ENCODE assay signal across 27 cellular contexts in the genomic region with DNA sequence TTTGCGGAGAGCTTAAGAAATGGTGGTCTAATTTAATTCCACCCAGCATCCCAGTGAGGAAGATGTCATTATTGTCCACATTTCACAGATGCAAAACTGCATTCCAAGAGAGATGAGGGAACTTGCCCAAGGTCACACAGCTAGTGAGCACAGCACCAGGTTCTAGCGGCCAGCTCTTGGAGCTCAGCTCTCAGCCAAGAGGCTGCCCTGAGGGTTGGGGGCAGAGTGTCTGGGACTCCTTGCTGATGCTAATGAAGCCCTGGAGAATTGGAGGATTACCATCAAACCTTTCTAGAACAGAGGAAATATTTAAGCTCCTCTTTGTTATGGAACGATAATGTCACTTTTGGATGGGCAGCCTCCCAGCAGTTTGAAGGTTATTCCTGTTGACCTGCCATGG. TPM values are rescaled to one million over a fixed set of nuclear protein-coding genes. Genes with fewer than 3 reads are reported as not detected.
DNase-seq lines count a peak whose midpoint lies in the region; ATAC-seq, FAIRE-seq and TF ChIP-seq lines count a peak whose summit lies in the region.
"Had no signal": no experiment of that assay in that cellular context is flagged by ENCODE, and none has a peak within 500 bp of the region (broad histone marks: within the 10 kb centered on the region; RNA-seq: fewer than 3 reads in every experiment).

No MANE protein-coding gene starts in this region.

- H3K27me3 ChIP-seq in H7 (ENCODE audit: control insufficient read depth, insufficient read depth, low read length) (no peaks in the 10 kb centered on the region), astrocyte (ENCODE audit: insufficient read depth, low read length) (no peaks in the 10 kb centered on the region)
- H3K27me3 ChIP-seq: left lung, transverse colon had no signal

- H3K4me2 ChIP-seq in astrocyte (ENCODE audit: low read length), result no peak overlapping the region

- H3K9me3 Mint-ChIP-seq in astrocyte (ENCODE audit: unreplicated experiment), result peaks cover 5% of the 10 kb centered on the region
- H3K9me3 Mint-ChIP-seq: activated CD8-positive, alpha-beta T cell treated with anti-CD3 and anti-CD28 coated beads for 36 hours had no signal

- peaks cover 62% of the 10 kb centered on the region for H3K4me1 Mint-ChIP-seq in astrocyte (ENCODE audit: low read depth, unreplicated experiment)
- H3K4me1 Mint-ChIP-seq: naive thymus-derived CD8-positive, alpha-beta T cell had no signal

- H3K27ac Mint-ChIP-seq in astrocyte (ENCODE audit: unreplicated experiment), result peak overlapping the region; percentile 95
- H3K27ac Mint-ChIP-seq: activated CD8-positive, alpha-beta T cell treated with anti-CD3 and anti-CD28 coated beads for 36 hours; activated naive CD8-positive, alpha-beta T cell; effector memory CD8-positive, alpha-beta T cell; immature natural killer cell; naive thymus-derived CD8-positive, alpha-beta T cell had no signal

- H3K4me3 Mint-ChIP-seq in astrocyte (ENCODE audit: unreplicated experiment), result no peak overlapping the region
- H3K4me3 Mint-ChIP-seq: activated CD8-positive, alpha-beta T cell treated with anti-CD3 and anti-CD28 coated beads for 36 hours; activated naive CD8-positive, alpha-beta T cell; effector memory CD8-positive, alpha-beta T cell; immature natural killer cell; naive thymus-derived CD8-positive, alpha-beta T cell had no signal

- no peaks in the 10 kb centered on the region for H3K9me3 ChIP-seq in astrocyte (ENCODE audit: insufficient read depth, low read depth, low read length)
- H3K9me3 ChIP-seq: left lung, transverse colon had no signal

- ATAC-seq in GM18505 (IDR thresholded peaks at IDR 0.05; ENCODE audit: unreplicated experiment), result no peak
- ATAC-seq: activated CD8-positive, alpha-beta T cell treated with anti-CD3 and anti-CD28 coated beads for 36 hours; effector memory CD8-positive, alpha-beta T cell; K562; left lung; naive thymus-derived CD8-positive, alpha-beta T cell had no signal

- H4K20me1 ChIP-seq in astrocyte (ENCODE audit: insufficient read depth, low read length), result no peaks in the 10 kb centered on the region

- no peak for TF ChIP-seq POLR2A in GM18505 (IDR thresholded peaks at IDR 0.05; ENCODE audit: borderline replicate concordance, extremely low read depth, insufficient read depth, insufficient read length)

- peaks cover 20% of the 10 kb centered on the region for H3K36me3 Mint-ChIP-seq in astrocyte (ENCODE audit: low read depth, unreplicated experiment)
- H3K36me3 Mint-ChIP-seq: activated naive CD8-positive, alpha-beta T cell; immature natural killer cell; naive thymus-derived CD8-positive, alpha-beta T cell had no signal

- H3K4me3 ChIP-seq in H7 (ENCODE audit: insufficient read depth, low read depth, low read length), result no peak overlapping the region
- H3K4me3 ChIP-seq in astrocyte (ENCODE audit: insufficient read depth, low read depth, low read length), result no peak overlapping the region
- H3K4me3 ChIP-seq in retinal pigment epithelial cell (ENCODE audit: low read length), result no peak overlapping the region
- H3K4me3 ChIP-seq: K562, left lung, transverse colon had no signal

- H2AFZ ChIP-seq in astrocyte (ENCODE audit: low read depth, low read length), result no peak overlapping the region

- peak overlapping the region; percentile 84 for H3K27ac ChIP-seq in astrocyte (ENCODE audit: low read depth, low read length)
- H3K27ac ChIP-seq: left lung, transverse colon had no signal

- peaks cover 41% of the 10 kb centered on the region for H3K79me2 ChIP-seq in astrocyte (ENCODE audit: insufficient read depth, low read length)

- H3K36me3 ChIP-seq in H7 (replicated peaks; ENCODE audit: control insufficient read depth, insufficient read depth, low read length) (no peaks in the 10 kb centered on the region), astrocyte (ENCODE audit: insufficient read depth, low read length) (no peaks in the 10 kb centered on the region)
- H3K36me3 ChIP-seq: left lung, transverse colon had no signal

- no peak for FAIRE-seq in astrocyte (lab: Jason Lieb, UNC)
- FAIRE-seq: K562, small intestine had no signal

- peak overlapping the region; percentile 54 for H3K9ac ChIP-seq in astrocyte (ENCODE audit: low read length)

- peak; percentile 20 for DNase-seq in H7
- DNase-seq in astrocyte (ENCODE audit: low read depth), result no peak
- peak; percentile 20 for DNase-seq in iPS-NIHi11 (ENCODE audit: low spot score)
- peak; percentile 88 for DNase-seq in retinal pigment epithelial cell (ENCODE audit: low read depth)
- DNase-seq in OCI-M1 (lab: John Stamatoyannopoulos, UW), result no peak
- DNase-seq in superior temporal gyrus (ENCODE audit: extremely low spot score), result no peak
- DNase-seq: activated CD4-positive, CD25-positive, alpha-beta regulatory T cell treated with anti-CD3 and anti-CD28 coated beads, Interleukin-2, amount 50 U/mL, for 72 hours; activated CD8-positive, alpha-beta T cell treated with anti-CD3 and anti-CD28 coated beads for 36 hours; cortex of kidney; effector memory CD8-positive, alpha-beta T cell; GOT3; immature natural killer cell; left lung; naive thymus-derived CD8-positive, alpha-beta T cell; NCI-H1417; NCI-H2029 treated with DMSO at 0.1 percent for 48 hours; NCI-H226; NCI-H69; RPMI8226; small intestine; stimulated activated CD4-positive, alpha-beta T cell treated with anti-CD3 and anti-CD28 coated beads, Interleukin-1b, Interleukin-23, amount 100 ng/mL, for 48 hours; T-helper 1 cell; transverse colon had no signal

- TF ChIP-seq CTCF in astrocyte (IDR thresholded peaks at IDR 0.05; ENCODE audit: insufficient read depth, low read depth, low read length), result no peak
- TF ChIP-seq CTCF in retinal pigment epithelial cell (conservative IDR thresholded peaks at IDR 0.05; ENCODE audit: low read depth, low read length), result no peak

- no peaks in the 10 kb centered on the region for H3K27me3 Mint-ChIP-seq in astrocyte (ENCODE audit: low read depth, unreplicated experiment)
- H3K27me3 Mint-ChIP-seq: activated CD8-positive, alpha-beta T cell treated with anti-CD3 and anti-CD28 coated beads for 36 hours; activated naive CD8-positive, alpha-beta T cell had no signal

- H3K4me1 ChIP-seq in astrocyte (ENCODE audit: insufficient read depth, low read length), result peaks cover 61% of the 10 kb centered on the region
- H3K4me1 ChIP-seq: left lung, transverse colon had no signal

RNA-seq across cellular contexts. Expression of a gene that starts 48.0 kb away (rescaled TPM):
- 3.5 TPM in 1 of 2 replicates, not detected in the other for total RNA-seq in H7 (2014; rRNA removed; shearing (Covaris generic))
- total RNA-seq in astrocyte, result 44.1 and 45.1 TPM in 2 replicates
- total RNA-seq: activated CD8-positive, alpha-beta T cell treated with anti-CD3 and anti-CD28 coated beads for 36 hours; HT-29; K562; naive thymus-derived CD8-positive, alpha-beta T cell had no signal

Comparison
In these comparisons a context has a peak if more than half of its experiments do, and no peak if none do; other contexts are left out.
1. DNase-seq: peak in H7 (single experiment), iPS-NIHi11 (single experiment) and retinal pigment epithelial cell (single experiment); none in astrocyte (single experiment), OCI-M1 (single experiment) and superior temporal gyrus (single experiment).